ENCODE assay signal across 16 cellular contexts in the genomic region with DNA sequence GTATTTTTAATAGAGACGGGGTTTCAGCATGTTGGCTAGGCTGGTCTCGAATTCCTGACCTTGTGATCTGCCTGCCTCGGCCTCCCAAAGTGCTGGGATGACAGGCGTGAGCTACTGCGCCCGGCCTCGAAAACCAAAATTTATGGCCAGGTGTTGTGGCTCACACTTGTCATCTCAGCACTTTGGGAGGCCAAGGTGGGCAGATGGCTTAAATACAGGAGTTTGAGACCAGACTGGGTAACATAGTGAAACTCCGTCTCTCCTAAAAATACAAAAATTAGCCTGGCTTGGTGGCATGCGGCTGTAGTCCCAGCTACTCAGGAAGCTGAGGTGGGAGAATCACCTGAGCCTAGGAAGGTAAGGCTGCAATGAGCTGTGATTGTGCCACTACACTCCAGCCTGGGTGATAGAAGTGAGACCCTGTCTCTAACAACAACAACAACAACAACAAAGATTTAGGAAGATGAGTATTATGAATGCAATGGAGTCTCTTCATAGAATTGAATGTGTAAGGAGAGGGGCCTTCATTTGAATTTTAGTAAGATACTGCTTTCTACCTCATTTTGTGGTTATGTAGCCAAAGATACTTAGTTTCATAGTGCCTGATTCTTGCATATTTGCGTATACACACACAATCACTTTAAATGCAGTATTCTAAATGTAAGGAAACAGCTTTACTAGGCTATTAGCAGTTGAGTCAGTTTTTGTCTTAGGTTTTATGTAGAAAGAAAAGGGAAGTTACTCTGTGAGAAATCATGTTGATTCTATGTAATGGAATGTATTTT.
DNase-seq lines count a peak whose midpoint lies in the region; ATAC-seq and TF ChIP-seq lines count a peak whose summit lies in the region.
"Had no signal": no experiment of that assay in that cellular context is flagged by ENCODE, and none has a peak within 500 bp of the region (broad histone marks: within the 10 kb centered on the region; RNA-seq: fewer than 3 reads in every experiment).

No MANE protein-coding gene starts in this region.

- H3K36me3 ChIP-seq in left ventricle myocardium inferior (no peaks in the 10 kb centered on the region), HUES6 (ENCODE audit: control insufficient read depth, insufficient read depth, low read length) (no peaks in the 10 kb centered on the region), stomach (peaks cover 0 to 8% (median 4%) of the 10 kb centered on the region in 4 donors)
- H3K36me3 ChIP-seq: upper lobe of right lung had no signal

- intact Hi-C loops in left ventricle myocardium inferior (cut with micrococcal nuclease) = no loop called here
- intact Hi-C loops in Right ventricle myocardium superior (cut with DNase I) = no loop called here
- intact Hi-C loops in stomach (cut with DNase I; ENCODE audit: low total_unique reads) = no loop called here

- H3K27me3 Mint-ChIP-seq in T-helper 17 cell = no peaks in the 10 kb centered on the region
- H3K27me3 Mint-ChIP-seq: stimulated activated naive B cell treated with anti-CD40 and anti-IgM and Interleukin-4, amounts not matched to agents 10 μg/mL and 1 μg/mL and 100 μg/mL, for 72 hours had no signal

- DNase-seq in left ventricle myocardium inferior = no peak
- no peak for DNase-seq in Right ventricle myocardium superior
- DNase-seq in T-helper 17 cell = no peak
- peak; percentile 15 for DNase-seq in stomach
- no peak for DNase-seq in AG08396 (ENCODE audit: low spot score)
- DNase-seq in NCI-H2081 treated with DMSO at 0.1 percent for 48 hours (lab: John Stamatoyannopoulos, UW) = no peak
- DNase-seq: dermis blood vessel endothelial cell; DMS53; glutamatergic neuron; NCI-H774; occipital lobe; stimulated activated naive B cell treated with anti-CD40 and anti-IgM and Interleukin-4, amounts not matched to agents 10 μg/mL and 1 μg/mL and 100 μg/mL, for 72 hours; upper lobe of right lung had no signal

- 87 to 96% (median 94%) methylated on average over 10 of the region's 10 CpGs for WGBS in stomach, 5 donors

- TF ChIP-seq EP300 in stomach (IDR thresholded peaks at IDR 0.05) = no peak

- H3K27ac ChIP-seq in left ventricle myocardium inferior (replicated peaks) (peak overlapping the region; percentile 74), HUES6 (ENCODE audit: low read depth, low read length) (0 out of 2 replicates have a peak overlapping the region, but pooled peaks have one; percentile 3), stomach (no peak overlapping the region)
- H3K27ac ChIP-seq: upper lobe of right lung had no signal

- H3K4me1 Mint-ChIP-seq in T-helper 17 cell = peaks cover 40% of the 10 kb centered on the region

- H3K4me1 ChIP-seq in left ventricle myocardium inferior = peaks cover 61% of the 10 kb centered on the region
- H3K4me1 ChIP-seq in HUES6 (ENCODE audit: control insufficient read depth, insufficient read depth, low read length) = peaks cover 20% of the 10 kb centered on the region
- H3K4me1 ChIP-seq in stomach = peaks cover 8 to 63% (median 38%) of the 10 kb centered on the region in 4 donors

- ATAC-seq in Right ventricle myocardium superior (ENCODE audit: poor library complexity) = no peak
- no peak for ATAC-seq in T-helper 17 cell
- no peak for ATAC-seq in HG02610 (IDR thresholded peaks at IDR 0.05; ENCODE audit: unreplicated experiment)
- ATAC-seq: HCT116, upper lobe of right lung had no signal

- no peak for TF ChIP-seq CTCF in left ventricle myocardium inferior (IDR thresholded peaks at IDR 0.05; ENCODE audit: borderline replicate concordance)
- no peak for TF ChIP-seq CTCF in stomach (IDR thresholded peaks at IDR 0.05)

- no peaks in the 10 kb centered on the region for H3K27me3 ChIP-seq in left ventricle myocardium inferior (ENCODE audit: low read depth)
- H3K27me3 ChIP-seq in HUES6 (ENCODE audit: control insufficient read depth, insufficient read depth, low read length) = no peaks in the 10 kb centered on the region
- H3K27me3 ChIP-seq in stomach = no peaks in the 10 kb centered on the region
- H3K27me3 ChIP-seq: upper lobe of right lung had no signal

- no peak overlapping the region for H3K9ac ChIP-seq in HUES6 (ENCODE audit: low read length)

- TF ChIP-seq POLR2A in stomach (IDR thresholded peaks at IDR 0.05) = no peak

- H3K4me3 ChIP-seq in left ventricle myocardium inferior = no peak overlapping the region
- no peak overlapping the region for H3K4me3 ChIP-seq in HUES6 (ENCODE audit: low read depth, low read length)
- no peak overlapping the region for H3K4me3 ChIP-seq in stomach
- H3K4me3 ChIP-seq: upper lobe of right lung had no signal

- H3K36me3 Mint-ChIP-seq in T-helper 17 cell (ENCODE audit: low read depth) = no peaks in the 10 kb centered on the region

- no peak overlapping the region for H3K4me3 Mint-ChIP-seq in T-helper 17 cell
- H3K4me3 Mint-ChIP-seq: stimulated activated naive B cell treated with anti-CD40 and anti-IgM and Interleukin-4, amounts not matched to agents 10 μg/mL and 1 μg/mL and 100 μg/mL, for 72 hours had no signal

- peak overlapping the region; percentile 43 for H3K27ac Mint-ChIP-seq in T-helper 17 cell

- H3K9me3 ChIP-seq in left ventricle myocardium inferior (replicated peaks) (no peaks in the 10 kb centered on the region), HUES6 (ENCODE audit: control insufficient read depth, insufficient read depth, low read depth, low read length) (no peaks in the 10 kb centered on the region), T-helper 17 cell (ENCODE audit: control insufficient read depth, low read length, poor library complexity, severe bottlenecking) (no peaks in the 10 kb centered on the region), stomach (no peaks in the 10 kb centered on the region)
- H3K9me3 ChIP-seq: upper lobe of right lung had no signal

Comparison
In these comparisons a context has a peak if more than half of its experiments do, and no peak if none do; other contexts are left out.
1. H3K27ac ChIP-seq: peak in left ventricle myocardium inferior (single experiment) and HUES6 (single experiment); none in stomach (0 of 5).